ENCODE assay signal across 10 cellular contexts in genomic region chr12:54028324-54029201, GRCh38. TPM values are rescaled to one million over a fixed set of nuclear protein-coding genes. Genes with fewer than 3 reads are reported as not detected.
A peak's percentile ranks its signal among the peaks of the same experiment; 100 is the strongest.
DNase-seq lines count a peak whose midpoint lies in the region; ATAC-seq and TF ChIP-seq lines count a peak whose summit lies in the region.
"Had no signal": no experiment of that assay in that cellular context is flagged by ENCODE, and none has a peak within 500 bp of the region (broad histone marks: within the 10 kb centered on the region; RNA-seq: fewer than 3 reads in every experiment).

Gene HOXC6 (plus strand): TSS chr12:54028440. CDS start chr12:54028522, 82 bp downstream.

- H3K36me3 ChIP-seq in GM23248 (ENCODE audit: low read depth) (no peaks in the 10 kb centered on the region), gastrocnemius medialis (no peaks in the 10 kb centered on the region)

- peaks cover 34% of the 10 kb centered on the region for H3F3A ChIP-seq in GM23248 (ENCODE audit: insufficient read depth)

- H3K4me2 ChIP-seq in GM23248 (ENCODE audit: unreplicated experiment), result peak within 1 kb of the TSS; percentile 94

- TF ChIP-seq CTCF in epithelial cell of proximal tubule (conservative IDR thresholded peaks at IDR 0.05; ENCODE audit: low read depth, low read length) (no peak), gastrocnemius medialis (IDR thresholded peaks at IDR 0.05 in 4 of 5, conservative IDR thresholded peaks at IDR 0.05 in 1 of 5) (no peak)

- intact Hi-C loops in gastrocnemius medialis (cut with DNase I; ENCODE audit: low total_unique reads), result no loop called here

- peak in 1 of 2 donors; percentile 14 for TF ChIP-seq POLR2A in gastrocnemius medialis (IDR thresholded peaks at IDR 0.05)

- H3K9me3 ChIP-seq in GM23248 (ENCODE audit: low read depth) (no peaks in the 10 kb centered on the region), gastrocnemius medialis (no peaks in the 10 kb centered on the region)

- H3K9ac ChIP-seq in GM23248, result peak within 1 kb of the TSS; percentile 97

- H3K4me1 ChIP-seq in GM23248 (ENCODE audit: insufficient read depth) (peaks cover 63% of the 10 kb centered on the region), gastrocnemius medialis (peaks cover 43 to 54% of the 10 kb centered on the region in 2 donors)

- H3K4me3 ChIP-seq in GM23248 (peak within 1 kb of the TSS; percentile 77), epithelial cell of proximal tubule (ENCODE audit: low read depth, low read length) (peak within 1 kb of the TSS; percentile 22), gastrocnemius medialis (peak within 1 kb of the TSS; percentile 59 to 66 (median 62))

- H3K27ac ChIP-seq in GM23248 (peak within 1 kb of the TSS; percentile 99), gastrocnemius medialis (peak within 1 kb of the TSS; percentile 94 to 100 (median 98))

- no peaks in the 10 kb centered on the region for H4K20me1 ChIP-seq in GM23248 (ENCODE audit: insufficient read depth)

- 3 to 4% methylated on average over 36 of the region's 36 CpGs for WGBS in GM23248 (ENCODE audit: low coverage in 1 of 2, low lambda C conversion rate in 2 of 2, missing lambda C conversion rate in 2 of 2), 2 experiments

- in situ Hi-C loops in GM23248 (cut with MboI) (loop anchor here (10.0 kb wide), 1 partner anchor 166 kb away; no protein-coding TSS in a partner anchor), gastrocnemius medialis (cut with MboI; ENCODE audit: low sequenced_read_pairs in 4 of 4) (loop anchor here in 2 of 4 donors (5.0 to 10.0 kb wide), 2 partner anchors 166 to 169 kb away; no protein-coding TSS in a partner anchor)

- no peaks in the 10 kb centered on the region for H3K27me3 ChIP-seq in GM23248 (replicated peaks; ENCODE audit: insufficient read depth)
- no peaks in the 10 kb centered on the region for H3K27me3 ChIP-seq in gastrocnemius medialis

- H2AFZ ChIP-seq in GM23248, result peak within 1 kb of the TSS; percentile 76

- DNase-seq in GM23248 (peak; percentile 91), NCI-H748 (lab: John Stamatoyannopoulos, UW; ENCODE audit: unreplicated experiment) (peak; percentile 41), epithelial cell of proximal tubule (ENCODE audit: low read depth) (no peak), gastrocnemius medialis (peak; percentile 61 to 74), EL (no peak), NCI-H2081 treated with DMSO at 0.1 percent for 48 hours (lab: John Stamatoyannopoulos, UW) (no peak)
- DNase-seq: activated naive CD4-positive, alpha-beta T cell; stimulated activated CD4-positive, alpha-beta T cell treated with anti-CD3 and anti-CD28 coated beads, Interleukin-4, amount 100 ng/mL, for 4 hours had no signal

- ATAC-seq in gastrocnemius medialis, result peak; percentile 58 to 70
- ATAC-seq in HG03139 (IDR thresholded peaks at IDR 0.05; ENCODE audit: unreplicated experiment), result no peak
- ATAC-seq in GM19035 (IDR thresholded peaks at IDR 0.05; ENCODE audit: unreplicated experiment), result no peak

- H3K9me2 ChIP-seq in GM23248 (ENCODE audit: insufficient read depth), result no peaks in the 10 kb centered on the region

- H3K79me2 ChIP-seq in GM23248 (ENCODE audit: insufficient read depth), result peaks cover 97% of the 10 kb centered on the region

RNA-seq across cellular contexts. Expression of gene HOXC6, which starts in this region (rescaled TPM):
- 3.6 and 4.9 TPM in 2 replicates for total RNA-seq in GM23248 (2014; rRNA removed; shearing (Covaris generic))
- polyA plus RNA-seq in GM23248 (2016; fragmentation: Nextera tagmentation; extraction: Ambion mirVana), result 19.9 and 20.5 TPM in 2 replicates
- 2.7 and 3.2 TPM in 2 replicates for total RNA-seq in epithelial cell of proximal tubule
- total RNA-seq in gastrocnemius medialis, result 1 to 10 TPM; 1.0 to 4.7 (median 3.8) TPM

Comparison
In these comparisons a context has a peak if more than half of its experiments do, and no peak if none do; other contexts are left out.
1. DNase-seq: peak in GM23248 (single experiment), NCI-H748 (single experiment) and gastrocnemius medialis (2 of 2); none in epithelial cell of proximal tubule (single experiment), EL (single experiment) and NCI-H2081 treated with DMSO at 0.1 percent for 48 hours (single experiment).
2. H3K4me3 ChIP-seq: peak in every context shown above with its lines; median percentile 77 in GM23248; 62 in gastrocnemius medialis; 22 in epithelial cell of proximal tubule.
3. ATAC-seq: peak in gastrocnemius medialis (2 of 2); none in HG03139 (single experiment) and GM19035 (single experiment).